Comparison of ENCODE assay signal across 8 cellular contexts in genomic region chr15:94287794-94288246, GRCh38. TPM values are rescaled to one million over a fixed set of nuclear protein-coding genes. Genes with fewer than 3 reads are reported as not detected.
DNase-seq lines count a peak whose midpoint lies in the region; ATAC-seq and TF ChIP-seq lines count a peak whose summit lies in the region.

No MANE protein-coding gene starts in this region.

- peak overlapping the region; percentile 71 for H3K27ac ChIP-seq in BLaER1

- peak overlapping the region; percentile 77 for H3K4me2 ChIP-seq in BLaER1

- H3K27me3 Mint-ChIP-seq in nephron progenitor cell (ENCODE audit: low read depth, poor library complexity) (no peaks in the 10 kb centered on the region), Calu3 (ENCODE audit: unreplicated experiment) (no peaks in the 10 kb centered on the region)

- peak; percentile 100 for ATAC-seq in GM19023 (IDR thresholded peaks at IDR 0.05; ENCODE audit: unreplicated experiment)
- peak; percentile 95 for ATAC-seq in HG03064 (IDR thresholded peaks at IDR 0.05; ENCODE audit: low read depth, unreplicated experiment)

- H3K9me3 ChIP-seq in BLaER1 = peaks cover 26% of the 10 kb centered on the region; the same call in 1 of the 2 replicates

- no TSS peak for BruUV-seq in Calu3 (replicated peaks; lab: Mats Ljungman, UMichigan)

- intact Hi-C loops in Calu3 (cut with micrococcal nuclease; ENCODE audit: unreplicated experiment) = no loop called here

- DNase-seq in UCSD-AML1 (lab: John Stamatoyannopoulos, UW; ENCODE audit: unreplicated experiment) (peak; percentile 63), nephron progenitor cell (no peak), Calu3 (no peak), NCI-H187 (lab: John Stamatoyannopoulos, UW) (no peak)
- peak; percentile 56 for DNase-seq in stimulated activated CD8-positive, alpha-beta memory T cell treated with anti-CD3 and anti-CD28 coated beads, Interleukin-4, amount 100 ng/mL, for 48 hours

- peak overlapping the region; percentile 41 for H3K4me3 ChIP-seq in BLaER1

- H3K4me1 ChIP-seq in BLaER1 = peaks cover 38% of the 10 kb centered on the region

- H4K20me1 ChIP-seq in BLaER1 = no peaks in the 10 kb centered on the region

- peak overlapping the region; percentile 21 for H3K9ac ChIP-seq in BLaER1

- no peak for TF ChIP-seq CTCF in nephron progenitor cell (IDR thresholded peaks at IDR 0.05)
- no peak for TF ChIP-seq CTCF in Calu3 (IDR thresholded peaks at IDR 0.05; ENCODE audit: unreplicated experiment)

- CTCF ChIA-PET in Calu3 (lab: Charles Lee) = interaction anchor here (0.9 kb wide), 1 partner anchor 14 kb away, joined by 3 read pairs; no protein-coding TSS in a partner anchor

- peaks cover 12% of the 10 kb centered on the region for H3K4me1 Mint-ChIP-seq in nephron progenitor cell
- H3K4me1 Mint-ChIP-seq in Calu3 (ENCODE audit: low read depth, unreplicated experiment) = peaks cover 10% of the 10 kb centered on the region

- H3K36me3 ChIP-seq in BLaER1 = no peaks in the 10 kb centered on the region

- H3K27me3 ChIP-seq in BLaER1 = no peaks in the 10 kb centered on the region

- H3K4me3 Mint-ChIP-seq in nephron progenitor cell (no peak overlapping the region), Calu3 (ENCODE audit: low read depth, unreplicated experiment) (no peak overlapping the region)

- H3K27ac Mint-ChIP-seq in nephron progenitor cell = no peak overlapping the region
- H3K27ac Mint-ChIP-seq in Calu3 (ENCODE audit: unreplicated experiment) = no peak overlapping the region

- peaks cover 33% of the 10 kb centered on the region for H3K9me3 Mint-ChIP-seq in nephron progenitor cell
- H3K9me3 Mint-ChIP-seq in Calu3 (ENCODE audit: low read depth, unreplicated experiment) = peaks cover 2% of the 10 kb centered on the region

- H3K36me3 Mint-ChIP-seq in nephron progenitor cell (ENCODE audit: low read depth) (peaks cover 15% of the 10 kb centered on the region), Calu3 (ENCODE audit: insufficient read depth, unreplicated experiment) (no peaks in the 10 kb centered on the region)

RNA-seq across cellular contexts. Expression of gene MCTP2, which starts 56.5 kb away (rescaled TPM):
- total RNA-seq in Calu3 (2022) = 30.1 and 40.5 TPM in 2 replicates

Comparison
In these comparisons a context has a peak if more than half of its experiments do, and no peak if none do; other contexts are left out.
1. DNase-seq: peak in UCSD-AML1 (single experiment) and stimulated activated CD8-positive, alpha-beta memory T cell treated with anti-CD3 and anti-CD28 coated beads, Interleukin-4, amount 100 ng/mL, for 48 hours (single experiment); none in nephron progenitor cell (single experiment), Calu3 (single experiment) and NCI-H187 (0 of 2).